Comparison of ENCODE assay signal across 16 cellular contexts in genomic region chr10:13612654-13613373, GRCh38. TPM values are rescaled to one million over a fixed set of nuclear protein-coding genes. Genes with fewer than 3 reads are reported as not detected.
DNase-seq lines count a peak whose midpoint lies in the region; ATAC-seq, FAIRE-seq and TF ChIP-seq lines count a peak whose summit lies in the region.
"Had no signal": no experiment of that assay in that cellular context is flagged by ENCODE, and none has a peak within 500 bp of the region (broad histone marks: within the 10 kb centered on the region; RNA-seq: fewer than 3 reads in every experiment).

No MANE protein-coding gene starts in this region.

- DNase-seq in DMS 273 (lab: John Stamatoyannopoulos, UW; ENCODE audit: unreplicated experiment) (peak; percentile 1), DMS 273 treated with DMSO at 0.1 percent for 48 hours (lab: John Stamatoyannopoulos, UW) (no peak), RKO (ENCODE audit: low spot score) (peak; percentile 30), epithelial cell of proximal tubule (ENCODE audit: low read depth) (no peak), thyroid gland (no peak), pons (ENCODE audit: low spot score) (no peak), RCC 7860 (ENCODE audit: low spot score) (no peak)
- DNase-seq: H7, NCI-H1105 treated with DMSO at 0.1 percent for 48 hours, NCI-H345, Peyer's patch, SHP77, T-helper 2 cell had no signal

- FAIRE-seq in RCC 7860 (lab: Jason Lieb, UNC) = no peak

- H3K36me3 ChIP-seq in thyroid gland = peaks cover 11 to 26% of the 10 kb centered on the region in 2 donors

- no peaks in the 10 kb centered on the region for H3K4me1 ChIP-seq in thyroid gland
- H3K4me1 ChIP-seq: BLaER1, Peyer's patch had no signal

- no peak overlapping the region for H3K4me3 ChIP-seq in epithelial cell of proximal tubule (ENCODE audit: low read depth, low read length)
- no peak overlapping the region for H3K4me3 ChIP-seq in thyroid gland (replicated peaks in 1 of 3)
- H3K4me3 ChIP-seq: BLaER1, Peyer's patch had no signal

- TF ChIP-seq CTCF in epithelial cell of proximal tubule (conservative IDR thresholded peaks at IDR 0.05; ENCODE audit: low read depth, low read length) (peak; percentile 20), thyroid gland (IDR thresholded peaks at IDR 0.05) (no peak)

- peak overlapping the region; percentile 21 to 71 (median 55) for H3K27ac ChIP-seq in thyroid gland
- H3K27ac ChIP-seq: 22Rv1, BLaER1, Peyer's patch had no signal

- no peaks in the 10 kb centered on the region for H3K27me3 ChIP-seq in thyroid gland
- H3K27me3 ChIP-seq: BLaER1, Peyer's patch had no signal

- no peak for ATAC-seq in HG02973 (IDR thresholded peaks at IDR 0.05; ENCODE audit: unreplicated experiment)

- 68 to 70% methylated on average over 3 of the region's 3 CpGs for WGBS in thyroid gland, 2 donors

- intact Hi-C loops in thyroid gland (cut with DNase I) = no loop called here

- no peaks in the 10 kb centered on the region for H3K9me3 ChIP-seq in thyroid gland
- H3K9me3 ChIP-seq: BLaER1, Peyer's patch had no signal

- TF ChIP-seq POLR2A in thyroid gland (IDR thresholded peaks at IDR 0.05) = no peak

RNA-seq across cellular contexts. Expression of gene PRPF18, which starts 26.0 kb away (rescaled TPM):
- total RNA-seq in epithelial cell of proximal tubule = 22.9 and 25.9 TPM in 2 replicates
- 10 to 100 TPM; 38.1 to 58.8 (median 48.5) TPM for total RNA-seq in thyroid gland

Comparison
In these comparisons a context has a peak if more than half of its experiments do, and no peak if none do; other contexts are left out.
1. DNase-seq: peak in DMS 273 (single experiment) and RKO (single experiment); none in DMS 273 treated with DMSO at 0.1 percent for 48 hours (single experiment), epithelial cell of proximal tubule (single experiment), thyroid gland (0 of 2), pons (single experiment) and RCC 7860 (single experiment).